ENCODE assay signal across 18 cellular contexts in genomic region chr6:17574871-17575560, GRCh38. TPM values are rescaled to one million over a fixed set of nuclear protein-coding genes. Genes with fewer than 3 reads are reported as not detected.
DNase-seq lines count a peak whose midpoint lies in the region; ATAC-seq, FAIRE-seq and TF ChIP-seq lines count a peak whose summit lies in the region.
"Had no signal": no experiment of that assay in that cellular context is flagged by ENCODE, and none has a peak within 500 bp of the region (broad histone marks: within the 10 kb centered on the region; RNA-seq: fewer than 3 reads in every experiment).

No MANE protein-coding gene starts in this region.

- no peak for TF ChIP-seq CTCF in RWPE1 (conservative IDR thresholded peaks at IDR 0.05; ENCODE audit: low read depth)

- ATAC-seq in stimulated activated naive CD8-positive, alpha-beta T cell treated with anti-CD3 and anti-CD28 coated beads, Interleukin-15, Interleukin-2, amounts not matched to agents 100 U/mL and 50 U/mL, for 24 hours: no peak
- ATAC-seq: activated CD4-positive, alpha-beta T cell treated with anti-CD3 and anti-CD28 coated beads for 36 hours; K562; left lung; right cardiac atrium had no signal

- H3K27me3 ChIP-seq in H7 (ENCODE audit: control insufficient read depth, insufficient read depth, low read length): no peaks in the 10 kb centered on the region
- H3K27me3 ChIP-seq in small intestine (ENCODE audit: control insufficient read depth in 2 of 2, insufficient read depth in 2 of 2, low read length in 2 of 2): peaks cover 0 to 2% of the 10 kb centered on the region in 2 donors

- CTCF ChIA-PET in RWPE1 (lab: Yijun Ruan, JAX): interaction anchor here (0.6 to 1.2 kb wide), 2 partner anchors 9 to 23 kb away, joined by 3 to 8 read pairs; no protein-coding TSS in a partner anchor

- POLR2A ChIA-PET in RWPE1 (lab: Yijun Ruan, JAX; ENCODE audit: low non-redundant PET): no interaction called here

- H3K9me3 ChIP-seq in small intestine (ENCODE audit: control insufficient read depth, low read depth): no peaks in the 10 kb centered on the region

- no peaks in the 10 kb centered on the region for H3K36me3 ChIP-seq in H7 (replicated peaks; ENCODE audit: control insufficient read depth, insufficient read depth, low read length)
- no peaks in the 10 kb centered on the region for H3K36me3 ChIP-seq in small intestine (ENCODE audit: control insufficient read depth in 2 of 2, insufficient read depth in 2 of 2, low read length in 2 of 2)
- H3K36me3 ChIP-seq: left lung had no signal

- H3K4me3 ChIP-seq in skeletal muscle cell (ENCODE audit: low read depth, low read length) (no peak overlapping the region), H7 (ENCODE audit: insufficient read depth, low read depth, low read length) (no peak overlapping the region), small intestine (ENCODE audit: low read depth in 1 of 2, low read length in 2 of 2) (no peak overlapping the region)
- H3K4me3 ChIP-seq: K562, left lung had no signal

- DNase-seq in GM03348 (ENCODE audit: low spot score) (peak; percentile 86), RWPE1 (ENCODE audit: low spot score) (peak; percentile 65), fibroblast of gingiva (ENCODE audit: low read depth) (peak; percentile 82), skeletal muscle cell (ENCODE audit: low read depth) (peak; percentile 66), H7 (no peak), SHP77 treated with DMSO at 0.1 percent for 48 hours (lab: John Stamatoyannopoulos, UW) (no peak), small intestine (no peak)
- DNase-seq in stimulated activated naive CD8-positive, alpha-beta T cell treated with anti-CD3 and anti-CD28 coated beads, Interleukin-15, Interleukin-2, amounts not matched to agents 100 U/mL and 50 U/mL, for 24 hours: no peak
- DNase-seq: activated CD4-positive, alpha-beta T cell treated with anti-CD3 and anti-CD28 coated beads for 36 hours; activated T-cell treated with anti-CD3 and anti-CD28 coated beads, Interleukin-2, amount 50 U/mL, for 24 hours; left lung; naive B cell; NCI-H1694 treated with DMSO at 0.1 percent for 48 hours; NCI-H526; right cardiac atrium; T-helper 2 cell had no signal

- peak overlapping the region; percentile 80 for H3K27ac ChIP-seq in RWPE1
- H3K27ac ChIP-seq in small intestine (ENCODE audit: low read depth in 1 of 2, low read length in 1 of 2): no peak overlapping the region
- H3K27ac ChIP-seq: left lung had no signal

- no peak for FAIRE-seq in small intestine (lab: Jason Lieb, UNC)
- FAIRE-seq: K562, RCC 7860 had no signal

- no peaks in the 10 kb centered on the region for H3K4me1 ChIP-seq in small intestine (ENCODE audit: control insufficient read depth in 2 of 2, insufficient read depth in 1 of 2, low read depth in 1 of 2, low read length in 1 of 2)
- H3K4me1 ChIP-seq: left lung had no signal

- 81 to 93% (median 87%) methylated on average over 8 of the region's 8 CpGs for WGBS in small intestine, 3 donors

RNA-seq across cellular contexts. Expression of gene FAM8A1, which starts 25.1 kb away (rescaled TPM):
- total RNA-seq in H7 (2014; rRNA removed; shearing (Covaris generic)): 10.2 and 12.0 TPM in 2 replicates
- polyA plus RNA-seq in small intestine: 10 to 100 TPM in 1 of 3 donors, 1 to 10 TPM in 2; 5.1 to 10.6 (median 7.6) TPM

Comparison
In these comparisons a context has a peak if more than half of its experiments do, and no peak if none do; other contexts are left out.
1. DNase-seq: peak in GM03348 (single experiment), RWPE1 (single experiment), fibroblast of gingiva (single experiment) and skeletal muscle cell (single experiment); none in H7 (single experiment), SHP77 treated with DMSO at 0.1 percent for 48 hours (single experiment), small intestine (single experiment) and stimulated activated naive CD8-positive, alpha-beta T cell treated with anti-CD3 and anti-CD28 coated beads, Interleukin-15, Interleukin-2, amounts not matched to agents 100 U/mL and 50 U/mL, for 24 hours (single experiment).